In genomic region chr7:100427762-100428198, GRCh38 we compare ENCODE assay signal across 1 cellular context.
TF ChIP-seq lines count a peak whose summit lies in the region.

No MANE protein-coding gene starts in this region.

TF ChIP-seq in HepG2, 621 proteins besides CTCF, POLR2A, EP300 and RAD21:
- TF ChIP-seq HMGXB4 (CRISPR knock-in tag; IDR thresholded peaks at IDR 0.05; ENCODE audit: borderline replicate concordance in 1 of 2, low read depth in 1 of 2) (no peak), HHEX (CRISPR knock-in tag; IDR thresholded peaks at IDR 0.05) (no peak), ZNF44 (CRISPR knock-in tag; IDR thresholded peaks at IDR 0.05) (no peak), ZNF776 (CRISPR knock-in tag; IDR thresholded peaks at IDR 0.05) (0 out of 2 replicates have a peak, but pooled peaks have one; percentile 4), TRAFD1 (CRISPR knock-in tag; IDR thresholded peaks at IDR 0.05; ENCODE audit: borderline replicate concordance) (0 out of 2 replicates have a peak, but pooled peaks have one; percentile 51), RFXANK (CRISPR knock-in tag; IDR thresholded peaks at IDR 0.05) (no peak), GFI1 (CRISPR knock-in tag; IDR thresholded peaks at IDR 0.05; ENCODE audit: borderline replicate concordance) (0 out of 2 replicates have a peak, but pooled peaks have one; percentile 77), ZMYM2 (CRISPR knock-in tag; IDR thresholded peaks at IDR 0.05) (peak; percentile 84; the same call in 1 of the 2 replicates), HDAC1 (CRISPR knock-in tag; IDR thresholded peaks at IDR 0.05) (no peak), FLYWCH1 (CRISPR knock-in tag; IDR thresholded peaks at IDR 0.05) (0 out of 2 replicates have a peak, but pooled peaks have one; percentile 61), ZGPAT (CRISPR knock-in tag; IDR thresholded peaks at IDR 0.05) (no peak), ZNF546 (CRISPR knock-in tag; conservative IDR thresholded peaks at IDR 0.05) (no peak), TRIM24 (CRISPR knock-in tag; IDR thresholded peaks at IDR 0.05) (0 out of 2 replicates have a peak, but pooled peaks have one; percentile 21), PRPF4 (IDR thresholded peaks at IDR 0.05; ENCODE audit: low read depth, low read length, poor library complexity, severe bottlenecking) (peak; percentile 12), U2AF2 (IDR thresholded peaks at IDR 0.05; ENCODE audit: low read depth, low read length) (no peak), MAX (IDR thresholded peaks at IDR 0.05) (no peak)
